Comparison of ENCODE assay signal across 17 cellular contexts in the genomic region with DNA sequence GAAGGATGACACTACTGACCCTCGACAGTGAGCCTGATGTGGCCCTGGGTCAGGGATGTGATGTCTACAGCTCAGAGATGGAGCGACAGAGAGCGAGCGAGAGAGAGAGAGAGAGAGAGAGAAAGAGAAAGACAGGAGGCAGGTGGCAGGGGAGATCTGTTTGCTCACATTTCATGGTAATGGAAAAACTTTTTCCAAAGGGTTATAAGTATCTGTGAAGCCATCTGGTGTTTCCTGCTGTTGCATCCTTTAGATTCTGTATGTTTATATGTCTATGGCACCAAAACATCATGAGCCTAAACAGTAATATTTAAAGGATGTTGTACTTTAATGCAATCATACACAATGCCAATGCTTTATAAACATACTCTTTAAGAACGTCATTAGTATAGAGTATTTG.
A peak's percentile ranks its signal among the peaks of the same experiment; 100 is the strongest.
DNase-seq lines count a peak whose midpoint lies in the region; ATAC-seq and TF ChIP-seq lines count a peak whose summit lies in the region.
"Had no signal": no experiment of that assay in that cellular context is flagged by ENCODE, and none has a peak within 500 bp of the region (broad histone marks: within the 10 kb centered on the region; RNA-seq: fewer than 3 reads in every experiment).

No MANE protein-coding gene starts in this region.

- no peak overlapping the region for H3K27ac ChIP-seq in HEK293 (ENCODE audit: extremely low read depth, low read depth, low read length)
- H3K27ac ChIP-seq: A549, GM23248 had no signal

- no peak overlapping the region for H3K4me3 ChIP-seq in HEK293 (ENCODE audit: low read depth, low read length)
- H3K4me3 ChIP-seq: A549, GM23248 had no signal

- H3K36me3 Mint-ChIP-seq in activated naive CD8-positive, alpha-beta T cell treated with anti-CD3 and anti-CD28 coated beads, Interleukin-2, amount 10 ng/mL, durations not matched to agents 7 days and 5 days, result no peaks in the 10 kb centered on the region
- H3K36me3 Mint-ChIP-seq in activated naive CD8-positive, alpha-beta T cell treated with anti-CD3 and anti-CD28 coated beads for 36 hours, result peaks cover 4% of the 10 kb centered on the region
- no peaks in the 10 kb centered on the region for H3K36me3 Mint-ChIP-seq in activated T-helper 1 cell treated with anti-CD3 and anti-CD28 coated beads, Interleukin-12 subunit alpha, Interleukin-12 subunit beta, Interleukin-2, Interleukin-4 antibody, amounts not matched to agents 30 ng/mL and 10 ng/mL and 1 ng/mL, durations not matched to agents 14 hours and 24 hours and 36 hours (ENCODE audit: low read depth)
- no peaks in the 10 kb centered on the region for H3K36me3 Mint-ChIP-seq in activated T-cell treated with anti-CD3 and anti-CD28 coated beads, Interleukin-2, amount 50 U/mL, for 24 hours (ENCODE audit: low read depth)
- H3K36me3 Mint-ChIP-seq: CD14-positive monocyte had no signal

- no peak for DNase-seq in activated naive CD8-positive, alpha-beta T cell treated with anti-CD3 and anti-CD28 coated beads, Interleukin-2, amount 10 ng/mL, durations not matched to agents 7 days and 5 days
- DNase-seq in activated naive CD8-positive, alpha-beta T cell treated with anti-CD3 and anti-CD28 coated beads for 36 hours, result no peak
- DNase-seq in NCI-H524 (lab: John Stamatoyannopoulos, UW) (peak; percentile 66 to 84), left lobe of liver (ENCODE audit: low spot score) (no peak)
- no peak for DNase-seq in activated T-helper 1 cell treated with anti-CD3 and anti-CD28 coated beads, Interleukin-12 subunit alpha, Interleukin-12 subunit beta, Interleukin-2, Interleukin-4 antibody, amounts not matched to agents 30 ng/mL and 10 ng/mL and 1 ng/mL, durations not matched to agents 14 hours and 24 hours and 36 hours (ENCODE audit: low spot score)
- DNase-seq in activated T-cell treated with anti-CD3 and anti-CD28 coated beads, Interleukin-2, amount 50 U/mL, for 24 hours, result no peak
- DNase-seq: BE2C; Caco-2; CD8-positive, alpha-beta memory T cell; DMS79 treated with DMSO at 0.1 percent for 48 hours; EL; GM23248; IMR-90 had no signal

- no peaks in the 10 kb centered on the region for H3K36me3 ChIP-seq in HEK293 (ENCODE audit: control insufficient read depth in 2 of 2, insufficient read depth in 1 of 2, low read length in 2 of 2)
- H3K36me3 ChIP-seq: BE2C had no signal

- no peaks in the 10 kb centered on the region for H3K9me3 Mint-ChIP-seq in activated naive CD8-positive, alpha-beta T cell treated with anti-CD3 and anti-CD28 coated beads, Interleukin-2, amount 10 ng/mL, durations not matched to agents 7 days and 5 days
- H3K9me3 Mint-ChIP-seq in activated naive CD8-positive, alpha-beta T cell treated with anti-CD3 and anti-CD28 coated beads for 36 hours, result no peaks in the 10 kb centered on the region
- no peaks in the 10 kb centered on the region for H3K9me3 Mint-ChIP-seq in activated T-helper 1 cell treated with anti-CD3 and anti-CD28 coated beads, Interleukin-12 subunit alpha, Interleukin-12 subunit beta, Interleukin-2, Interleukin-4 antibody, amounts not matched to agents 30 ng/mL and 10 ng/mL and 1 ng/mL, durations not matched to agents 14 hours and 24 hours and 36 hours
- H3K9me3 Mint-ChIP-seq in activated T-cell treated with anti-CD3 and anti-CD28 coated beads, Interleukin-2, amount 50 U/mL, for 24 hours, result no peaks in the 10 kb centered on the region
- H3K9me3 Mint-ChIP-seq: CD8-positive, alpha-beta memory T cell had no signal

- no peak overlapping the region for H3K4me3 Mint-ChIP-seq in activated naive CD8-positive, alpha-beta T cell treated with anti-CD3 and anti-CD28 coated beads, Interleukin-2, amount 10 ng/mL, durations not matched to agents 7 days and 5 days
- no peak overlapping the region for H3K4me3 Mint-ChIP-seq in activated naive CD8-positive, alpha-beta T cell treated with anti-CD3 and anti-CD28 coated beads for 36 hours
- H3K4me3 Mint-ChIP-seq in activated T-helper 1 cell treated with anti-CD3 and anti-CD28 coated beads, Interleukin-12 subunit alpha, Interleukin-12 subunit beta, Interleukin-2, Interleukin-4 antibody, amounts not matched to agents 30 ng/mL and 10 ng/mL and 1 ng/mL, durations not matched to agents 14 hours and 24 hours and 36 hours, result no peak overlapping the region
- no peak overlapping the region for H3K4me3 Mint-ChIP-seq in activated T-cell treated with anti-CD3 and anti-CD28 coated beads, Interleukin-2, amount 50 U/mL, for 24 hours
- H3K4me3 Mint-ChIP-seq: CD14-positive monocyte; CD8-positive, alpha-beta memory T cell had no signal

- POLR2A ChIA-PET in activated naive CD8-positive, alpha-beta T cell treated with anti-CD3 and anti-CD28 coated beads, Interleukin-2, amount 10 ng/mL, durations not matched to agents 7 days and 5 days (lab: Charles Lee), result no interaction called here
- POLR2A ChIA-PET in HEK293 (lab: Yijun Ruan, JAX), result no interaction called here

- H3K4me1 ChIP-seq in HEK293 (ENCODE audit: control insufficient read depth, insufficient read depth, low read length), result peaks cover 2% of the 10 kb centered on the region; the same call in 1 of the 2 replicates
- H3K4me1 ChIP-seq: A549, BE2C, Caco-2 had no signal

- peak overlapping the region; percentile 66 for H3K27ac Mint-ChIP-seq in activated naive CD8-positive, alpha-beta T cell treated with anti-CD3 and anti-CD28 coated beads, Interleukin-2, amount 10 ng/mL, durations not matched to agents 7 days and 5 days
- no peak overlapping the region for H3K27ac Mint-ChIP-seq in activated naive CD8-positive, alpha-beta T cell treated with anti-CD3 and anti-CD28 coated beads for 36 hours
- peak overlapping the region; percentile 30 for H3K27ac Mint-ChIP-seq in activated T-helper 1 cell treated with anti-CD3 and anti-CD28 coated beads, Interleukin-12 subunit alpha, Interleukin-12 subunit beta, Interleukin-2, Interleukin-4 antibody, amounts not matched to agents 30 ng/mL and 10 ng/mL and 1 ng/mL, durations not matched to agents 14 hours and 24 hours and 36 hours
- no peak overlapping the region for H3K27ac Mint-ChIP-seq in activated T-cell treated with anti-CD3 and anti-CD28 coated beads, Interleukin-2, amount 50 U/mL, for 24 hours
- H3K27ac Mint-ChIP-seq: CD14-positive monocyte had no signal

- no peaks in the 10 kb centered on the region for H3K27me3 Mint-ChIP-seq in activated naive CD8-positive, alpha-beta T cell treated with anti-CD3 and anti-CD28 coated beads, Interleukin-2, amount 10 ng/mL, durations not matched to agents 7 days and 5 days
- no peaks in the 10 kb centered on the region for H3K27me3 Mint-ChIP-seq in activated naive CD8-positive, alpha-beta T cell treated with anti-CD3 and anti-CD28 coated beads for 36 hours
- H3K27me3 Mint-ChIP-seq in activated T-helper 1 cell treated with anti-CD3 and anti-CD28 coated beads, Interleukin-12 subunit alpha, Interleukin-12 subunit beta, Interleukin-2, Interleukin-4 antibody, amounts not matched to agents 30 ng/mL and 10 ng/mL and 1 ng/mL, durations not matched to agents 14 hours and 24 hours and 36 hours (ENCODE audit: insufficient read depth), result no peaks in the 10 kb centered on the region
- H3K27me3 Mint-ChIP-seq in activated T-cell treated with anti-CD3 and anti-CD28 coated beads, Interleukin-2, amount 50 U/mL, for 24 hours, result no peaks in the 10 kb centered on the region
- H3K27me3 Mint-ChIP-seq: CD8-positive, alpha-beta memory T cell had no signal

- no peak for ATAC-seq in activated naive CD8-positive, alpha-beta T cell treated with anti-CD3 and anti-CD28 coated beads, Interleukin-2, amount 10 ng/mL, durations not matched to agents 7 days and 5 days (ENCODE audit: low read depth)
- no peak for ATAC-seq in left lobe of liver
- ATAC-seq: A549, HCT116 had no signal

- H3K9me3 ChIP-seq in HEK293 (ENCODE audit: control insufficient read depth, insufficient read depth, low read depth, low read length), result no peaks in the 10 kb centered on the region
- H3K9me3 ChIP-seq: A549, BE2C, Caco-2 had no signal

- no peak for TF ChIP-seq CTCF in HEK293 (tag by site-specific recombination; IDR thresholded peaks at IDR 0.05)

- intact Hi-C loops in activated T-helper 1 cell treated with anti-CD3 and anti-CD28 coated beads, Interleukin-12 subunit alpha, Interleukin-12 subunit beta, Interleukin-2, Interleukin-4 antibody, amounts not matched to agents 30 ng/mL and 10 ng/mL and 1 ng/mL, durations not matched to agents 14 hours and 24 hours and 36 hours (cut with micrococcal nuclease), result no loop called here

- H3K4me1 Mint-ChIP-seq in activated naive CD8-positive, alpha-beta T cell treated with anti-CD3 and anti-CD28 coated beads, Interleukin-2, amount 10 ng/mL, durations not matched to agents 7 days and 5 days, result peaks cover 9% of the 10 kb centered on the region
- peaks cover 8% of the 10 kb centered on the region for H3K4me1 Mint-ChIP-seq in activated naive CD8-positive, alpha-beta T cell treated with anti-CD3 and anti-CD28 coated beads for 36 hours
- H3K4me1 Mint-ChIP-seq in activated T-helper 1 cell treated with anti-CD3 and anti-CD28 coated beads, Interleukin-12 subunit alpha, Interleukin-12 subunit beta, Interleukin-2, Interleukin-4 antibody, amounts not matched to agents 30 ng/mL and 10 ng/mL and 1 ng/mL, durations not matched to agents 14 hours and 24 hours and 36 hours (ENCODE audit: low read depth), result peaks cover 7% of the 10 kb centered on the region
- H3K4me1 Mint-ChIP-seq in activated T-cell treated with anti-CD3 and anti-CD28 coated beads, Interleukin-2, amount 50 U/mL, for 24 hours (ENCODE audit: low read depth), result peaks cover 9% of the 10 kb centered on the region
- H3K4me1 Mint-ChIP-seq: CD8-positive, alpha-beta memory T cell had no signal

- CTCF ChIA-PET in HEK293 (lab: Yijun Ruan, JAX), result interaction anchor here (2.2 kb wide), 1 partner anchor 19 kb away, joined by 14 read pairs; no protein-coding TSS in a partner anchor

TF ChIP-seq in HEK293, 187 proteins besides CTCF, POLR2A, EP300 and RAD21:
- TF ChIP-seq ZNF785 (tag by site-specific recombination; IDR thresholded peaks at IDR 0.05) (no peak), ZNF596 (tag by site-specific recombination; IDR thresholded peaks at IDR 0.05) (peak; percentile 83)

Comparison
In these comparisons a context has a peak if more than half of its experiments do, and no peak if none do; other contexts are left out.
1. H3K27ac Mint-ChIP-seq: peak in activated naive CD8-positive, alpha-beta T cell treated with anti-CD3 and anti-CD28 coated beads, Interleukin-2, amount 10 ng/mL, durations not matched to agents 7 days and 5 days (single experiment) and activated T-helper 1 cell treated with anti-CD3 and anti-CD28 coated beads, Interleukin-12 subunit alpha, Interleukin-12 subunit beta, Interleukin-2, Interleukin-4 antibody, amounts not matched to agents 30 ng/mL and 10 ng/mL and 1 ng/mL, durations not matched to agents 14 hours and 24 hours and 36 hours (single experiment); none in activated naive CD8-positive, alpha-beta T cell treated with anti-CD3 and anti-CD28 coated beads for 36 hours (single experiment) and activated T-cell treated with anti-CD3 and anti-CD28 coated beads, Interleukin-2, amount 50 U/mL, for 24 hours (single experiment).
2. DNase-seq: peak in NCI-H524 (2 of 2); none in activated naive CD8-positive, alpha-beta T cell treated with anti-CD3 and anti-CD28 coated beads, Interleukin-2, amount 10 ng/mL, durations not matched to agents 7 days and 5 days (single experiment), activated naive CD8-positive, alpha-beta T cell treated with anti-CD3 and anti-CD28 coated beads for 36 hours (single experiment), activated T-helper 1 cell treated with anti-CD3 and anti-CD28 coated beads, Interleukin-12 subunit alpha, Interleukin-12 subunit beta, Interleukin-2, Interleukin-4 antibody, amounts not matched to agents 30 ng/mL and 10 ng/mL and 1 ng/mL, durations not matched to agents 14 hours and 24 hours and 36 hours (single experiment), activated T-cell treated with anti-CD3 and anti-CD28 coated beads, Interleukin-2, amount 50 U/mL, for 24 hours (single experiment) and left lobe of liver (single experiment).